In the genomic region with DNA sequence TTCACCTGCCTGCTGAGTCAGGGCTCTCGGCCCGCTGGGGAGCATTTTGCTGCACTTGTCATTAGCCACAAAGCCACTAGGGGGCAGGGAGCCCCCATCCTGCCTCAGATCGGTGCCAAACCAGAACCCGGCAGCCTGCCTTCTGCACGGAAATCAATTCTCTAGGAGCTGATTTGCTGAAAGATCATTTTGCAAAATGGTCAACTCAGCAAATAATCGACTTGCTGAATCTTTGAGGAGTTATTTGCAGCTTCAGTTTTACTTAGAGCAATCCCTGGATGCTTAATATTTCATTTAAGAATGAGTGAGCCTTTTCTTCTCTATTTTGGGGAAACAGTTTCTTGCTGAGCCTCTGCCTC, we compare ENCODE assay signal across 8 cellular contexts. TPM values are rescaled to one million over a fixed set of nuclear protein-coding genes. Genes with fewer than 3 reads are reported as not detected.
A peak's percentile ranks its signal among the peaks of the same experiment; 100 is the strongest.
DNase-seq lines count a peak whose midpoint lies in the region; ATAC-seq and TF ChIP-seq lines count a peak whose summit lies in the region.

No MANE protein-coding gene starts in this region.

- ATAC-seq in GM18505 (IDR thresholded peaks at IDR 0.05; ENCODE audit: unreplicated experiment) (peak; percentile 50), HG03095 (IDR thresholded peaks at IDR 0.05; ENCODE audit: unreplicated experiment) (peak; percentile 51)
- peak; percentile 41 for ATAC-seq in activated CD4-positive, alpha-beta T cell treated with anti-CD3 and anti-CD28 coated beads for 36 hours

- TF ChIP-seq CTCF in choroid plexus epithelial cell (conservative IDR thresholded peaks at IDR 0.05; ENCODE audit: low read depth, low read length) (peak; percentile 90), lower leg skin (IDR thresholded peaks at IDR 0.05) (peak in 1 of 3 donors; percentile 10)

- 0 to 2% methylated on average over 6 of the region's 6 CpGs for WGBS in lower leg skin, 2 donors

- H3K27ac Mint-ChIP-seq in activated CD4-positive, alpha-beta T cell treated with anti-CD3 and anti-CD28 coated beads for 36 hours: peak overlapping the region; percentile 96

- H3K4me1 Mint-ChIP-seq in activated CD4-positive, alpha-beta T cell treated with anti-CD3 and anti-CD28 coated beads for 36 hours: peaks cover 51% of the 10 kb centered on the region

- no peak for TF ChIP-seq POLR2A in GM18505 (IDR thresholded peaks at IDR 0.05; ENCODE audit: borderline replicate concordance, extremely low read depth, insufficient read depth, insufficient read length)
- no peak for TF ChIP-seq POLR2A in lower leg skin (IDR thresholded peaks at IDR 0.05)

- peak overlapping the region; percentile 91 for H3K4me3 Mint-ChIP-seq in activated CD4-positive, alpha-beta T cell treated with anti-CD3 and anti-CD28 coated beads for 36 hours

- no peak overlapping the region for H3K4me3 ChIP-seq in choroid plexus epithelial cell (ENCODE audit: low read depth, low read length)
- H3K4me3 ChIP-seq in lower leg skin (ENCODE audit: low read depth, poor library complexity, severe bottlenecking): no peak overlapping the region

- intact Hi-C loops in activated CD4-positive, alpha-beta T cell treated with anti-CD3 and anti-CD28 coated beads for 36 hours (cut with DNase I, micrococcal nuclease): loop anchor here (1.0 to 10.0 kb wide), 12 partner anchors 116 to 436 kb away; a partner anchor contains a TSS
- intact Hi-C loops in lower leg skin (cut with DNase I; ENCODE audit: low total_unique reads): loop anchor here (10.0 kb wide), 1 partner anchor 286 kb away; a partner anchor contains a TSS

- DNase-seq in A172 (ENCODE audit: low spot score) (peak; percentile 49), NCI-H345 (lab: John Stamatoyannopoulos, UW) (peak; percentile 84), choroid plexus epithelial cell (ENCODE audit: low read depth) (peak; percentile 74), lower leg skin (ENCODE audit: low spot score in 2 of 2) (peak; percentile 71 to 96)
- peak; percentile 95 for DNase-seq in activated CD4-positive, alpha-beta T cell treated with anti-CD3 and anti-CD28 coated beads for 36 hours
- peak; percentile 65 to 83 (median 80) for DNase-seq in stimulated activated CD4-positive, alpha-beta T cell treated with anti-CD3 and anti-CD28 coated beads, TNF-alpha, amount 100 ng/mL, for 4 hours (ENCODE audit: low read depth in 3 of 3)

- H3K36me3 Mint-ChIP-seq in activated CD4-positive, alpha-beta T cell treated with anti-CD3 and anti-CD28 coated beads for 36 hours (ENCODE audit: low read depth): peaks cover 9% of the 10 kb centered on the region

- H3K27me3 Mint-ChIP-seq in activated CD4-positive, alpha-beta T cell treated with anti-CD3 and anti-CD28 coated beads for 36 hours: no peaks in the 10 kb centered on the region

- H3K9me3 Mint-ChIP-seq in activated CD4-positive, alpha-beta T cell treated with anti-CD3 and anti-CD28 coated beads for 36 hours (ENCODE audit: low read depth): no peaks in the 10 kb centered on the region

- POLR2A ChIA-PET in activated CD4-positive, alpha-beta T cell treated with anti-CD3 and anti-CD28 coated beads for 36 hours (lab: Charles Lee): interaction anchor here (0.9 to 1.5 kb wide), 4 partner anchors 172 to 307 kb away, joined by 3 to 12 read pairs (median 6); no protein-coding TSS in a partner anchor

- CTCF ChIA-PET in activated CD4-positive, alpha-beta T cell treated with anti-CD3 and anti-CD28 coated beads for 36 hours (lab: Charles Lee): interaction anchor here (0.6 to 4.8 kb wide), 53 partner anchors 8 to 384 kb away, joined by 3 to 69 read pairs (median 4); a partner anchor contains a TSS

RNA-seq across cellular contexts. Expression of a gene that starts 1.7 kb away (rescaled TPM):
- not detected in 2 replicates for total RNA-seq in A172 (2014; rRNA removed; shearing (Covaris generic))
- 1 to 10 TPM; 7.7 to 9.6 TPM for total RNA-seq in activated CD4-positive, alpha-beta T cell treated with anti-CD3 and anti-CD28 coated beads for 36 hours
- 10 to 100 TPM in 1 of 4 donors, 1 to 10 TPM in 3; 2.3 to 10.7 (median 3.4) TPM for total RNA-seq in lower leg skin
